24 cellular contexts compared by ENCODE assay signal in the genomic region with DNA sequence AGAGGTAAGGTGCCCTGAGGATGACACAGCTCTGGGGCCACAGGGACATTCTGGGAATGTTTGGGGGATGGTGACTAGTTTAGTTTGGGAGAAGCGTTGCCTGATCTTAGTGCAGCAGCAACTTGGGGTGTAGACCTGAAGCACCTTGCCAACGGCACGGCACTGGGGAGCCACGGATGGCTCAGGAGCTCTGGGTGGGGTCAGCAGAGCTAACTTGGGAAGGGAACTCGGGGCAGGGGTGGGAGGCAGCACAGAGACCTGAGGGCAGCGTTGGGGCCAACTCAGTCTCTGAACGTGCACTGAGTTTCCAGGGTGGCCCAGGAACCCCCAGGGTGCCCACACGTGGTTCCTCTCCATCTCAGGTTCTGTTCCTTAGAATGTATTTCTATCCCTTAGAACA. TPM values are rescaled to one million over a fixed set of nuclear protein-coding genes. Genes with fewer than 3 reads are reported as not detected.
"Had no signal": no experiment of that assay in that cellular context is flagged by ENCODE, and none has a peak within 500 bp of the region (broad histone marks: within the 10 kb centered on the region; RNA-seq: fewer than 3 reads in every experiment).

No MANE protein-coding gene starts in this region.

- H3K36me3 Mint-ChIP-seq: activated CD8-positive, alpha-beta memory T cell treated with anti-CD3 and anti-CD28 coated beads, Interleukin-2, amount 10 ng/mL, durations not matched to agents 7 days and 5 days; T-cell had no signal

- H3K4me3 Mint-ChIP-seq: activated B cell treated with CpG ODN at 0.5 μM for 24 hours; activated CD4-positive, alpha-beta T cell treated with anti-CD3 and anti-CD28 coated beads, Interleukin-2, amount 10 ng/mL, durations not matched to agents 24 days and 14 days; activated CD8-positive, alpha-beta memory T cell treated with anti-CD3 and anti-CD28 coated beads, Interleukin-2, amount 10 ng/mL, durations not matched to agents 7 days and 5 days; activated naive CD4-positive, alpha-beta T cell treated with anti-CD3 and anti-CD28 coated beads, Interleukin-2, amount 10 ng/mL, durations not matched to agents 7 days and 5 days; activated naive CD8-positive, alpha-beta T cell treated with anti-CD3 and anti-CD28 coated beads for 36 hours; activated T-cell treated with anti-CD3 and anti-CD28 coated beads, Interleukin-2, amount 50 U/mL, for 4 hours; T-cell had no signal

- H3K4me3 ChIP-seq: K562, SK-N-MC had no signal

- H3K27ac Mint-ChIP-seq: activated B cell treated with CpG ODN at 0.5 μM for 24 hours; activated CD4-positive, alpha-beta T cell treated with anti-CD3 and anti-CD28 coated beads, Interleukin-2, amount 10 ng/mL, durations not matched to agents 24 days and 14 days; activated CD8-positive, alpha-beta memory T cell treated with anti-CD3 and anti-CD28 coated beads, Interleukin-2, amount 10 ng/mL, durations not matched to agents 7 days and 5 days; activated naive CD4-positive, alpha-beta T cell treated with anti-CD3 and anti-CD28 coated beads, Interleukin-2, amount 10 ng/mL, durations not matched to agents 7 days and 5 days; activated naive CD8-positive, alpha-beta T cell treated with anti-CD3 and anti-CD28 coated beads for 36 hours; T-cell had no signal

- H3K4me1 Mint-ChIP-seq: activated B cell treated with CpG ODN at 0.5 μM for 24 hours; activated CD4-positive, alpha-beta T cell treated with anti-CD3 and anti-CD28 coated beads, Interleukin-2, amount 10 ng/mL, durations not matched to agents 24 days and 14 days; activated CD8-positive, alpha-beta memory T cell treated with anti-CD3 and anti-CD28 coated beads, Interleukin-2, amount 10 ng/mL, durations not matched to agents 7 days and 5 days; activated naive CD4-positive, alpha-beta T cell treated with anti-CD3 and anti-CD28 coated beads, Interleukin-2, amount 10 ng/mL, durations not matched to agents 7 days and 5 days; activated naive CD8-positive, alpha-beta T cell treated with anti-CD3 and anti-CD28 coated beads for 36 hours; T-cell had no signal

- H3K27me3 Mint-ChIP-seq: activated B cell treated with CpG ODN at 0.5 μM for 24 hours; activated CD4-positive, alpha-beta T cell treated with anti-CD3 and anti-CD28 coated beads, Interleukin-2, amount 10 ng/mL, durations not matched to agents 24 days and 14 days; activated naive CD4-positive, alpha-beta T cell treated with anti-CD3 and anti-CD28 coated beads, Interleukin-2, amount 10 ng/mL, durations not matched to agents 7 days and 5 days; activated naive CD8-positive, alpha-beta T cell treated with anti-CD3 and anti-CD28 coated beads for 36 hours had no signal

- ATAC-seq: activated CD8-positive, alpha-beta memory T cell treated with anti-CD3 and anti-CD28 coated beads, Interleukin-2, amount 10 ng/mL, durations not matched to agents 7 days and 5 days; activated T-cell treated with anti-CD3 and anti-CD28 coated beads, Interleukin-2, amount 50 U/mL, for 4 hours; K562; T-cell had no signal

- DNase-seq: activated B cell treated with CpG ODN at 0.5 μM for 24 hours; activated CD4-positive, alpha-beta T cell treated with anti-CD3 and anti-CD28 coated beads for 1 hour; activated CD4-positive, alpha-beta T cell treated with anti-CD3 and anti-CD28 coated beads, Interleukin-2, amount 10 ng/mL, durations not matched to agents 24 days and 14 days; activated CD4-positive, alpha-beta T cell treated with anti-CD3 and anti-CD28 coated beads, Interleukin-2, amount 50 U/mL, for 48 hours; activated CD8-positive, alpha-beta memory T cell treated with anti-CD3 and anti-CD28 coated beads, Interleukin-2, amount 10 ng/mL, durations not matched to agents 7 days and 5 days; activated gamma-delta T cell treated with Interleukin-2 at 50 U/mL for 16 hours; activated naive CD4-positive, alpha-beta T cell treated with anti-CD3 and anti-CD28 coated beads, Interleukin-2, amount 10 ng/mL, durations not matched to agents 7 days and 5 days; activated naive CD8-positive, alpha-beta T cell treated with anti-CD3 and anti-CD28 coated beads for 36 hours; activated T-cell treated with anti-CD3 and anti-CD28 coated beads, Interleukin-2, amount 50 U/mL, for 4 hours; anterior cingulate cortex; Karpas-422; MM.1S; NCI-H1105; NCI-H1436; NCI-H187; NCI-H2081; NCI-H510A treated with DMSO at 0.1 percent for 48 hours; NCI-H69; SIG-M5; T-cell; T-helper 2 cell; T1000 had no signal

- H3K27ac ChIP-seq: SK-N-MC had no signal

RNA-seq across cellular contexts. Expression of gene THBS2, which starts 14.9 kb away (rescaled TPM):
- total RNA-seq: activated B cell treated with CpG ODN at 0.5 μM for 24 hours; activated CD4-positive, alpha-beta T cell treated with anti-CD3 and anti-CD28 coated beads, Interleukin-2, amount 10 ng/mL, durations not matched to agents 24 days and 14 days; activated CD8-positive, alpha-beta memory T cell treated with anti-CD3 and anti-CD28 coated beads, Interleukin-2, amount 10 ng/mL, durations not matched to agents 7 days and 5 days; activated naive CD8-positive, alpha-beta T cell treated with anti-CD3 and anti-CD28 coated beads for 36 hours had no signal
